ENCODE assay signal across 6 cellular contexts in the genomic region with DNA sequence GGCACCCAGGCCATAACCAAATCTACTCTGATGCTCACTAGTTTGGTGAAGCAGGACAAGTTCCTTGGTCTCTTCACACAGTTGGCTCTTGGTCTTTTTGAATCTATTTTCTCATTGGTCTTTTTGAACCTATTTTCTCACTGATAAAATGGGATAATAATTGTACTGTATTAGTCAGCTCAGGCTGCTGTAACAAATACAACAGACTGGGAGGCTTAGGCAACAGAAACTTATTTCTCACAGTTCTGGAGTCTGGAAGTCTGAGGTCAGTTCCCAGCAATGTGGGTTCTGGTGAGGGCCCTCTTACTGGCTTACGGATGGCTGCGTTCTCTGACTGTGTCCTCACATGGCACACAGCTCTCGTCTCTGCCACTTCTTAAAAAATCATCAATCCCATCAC.
"Had no signal": no experiment of that assay in that cellular context is flagged by ENCODE, and none has a peak within 500 bp of the region (broad histone marks: within the 10 kb centered on the region; RNA-seq: fewer than 3 reads in every experiment).

No MANE protein-coding gene starts in this region.

- FAIRE-seq: HTR-8/SVneo had no signal

- H3K4me2 ChIP-seq: KMS-11 had no signal

- H3K9ac ChIP-seq: KMS-11 had no signal

- H3K27ac ChIP-seq: HL-60, KMS-11 had no signal

- DNase-seq: IMR-90, KBM-7, KG1 had no signal
